In genomic region chr7:32892521-32893224, GRCh38 we compare ENCODE assay signal across 8 cellular contexts. TPM values are rescaled to one million over a fixed set of nuclear protein-coding genes. Genes with fewer than 3 reads are reported as not detected.
A peak's percentile ranks its signal among the peaks of the same experiment; 100 is the strongest.
DNase-seq lines count a peak whose midpoint lies in the region; ATAC-seq and TF ChIP-seq lines count a peak whose summit lies in the region.

No MANE protein-coding gene starts in this region.

- H3K27me3 ChIP-seq in OCI-LY1 (ENCODE audit: insufficient read depth, low read length): no peaks in the 10 kb centered on the region; the same call in 1 of the 2 replicates
- H3K27me3 ChIP-seq in esophagus squamous epithelium: no peaks in the 10 kb centered on the region

- H3K79me2 ChIP-seq in OCI-LY1 (ENCODE audit: insufficient read depth, low read length): peaks cover 31% of the 10 kb centered on the region

- peak; percentile 40 for ATAC-seq in HG03378 (IDR thresholded peaks at IDR 0.05; ENCODE audit: unreplicated experiment)
- no peak for ATAC-seq in GM18867 (IDR thresholded peaks at IDR 0.05; ENCODE audit: unreplicated experiment)

- H3K4me1 ChIP-seq in OCI-LY1 (ENCODE audit: insufficient read depth, low read length, severe bottlenecking) (peaks cover 34% of the 10 kb centered on the region), esophagus squamous epithelium (peaks cover 7 to 44% (median 18%) of the 10 kb centered on the region in 3 donors)

- H3K4me2 ChIP-seq in OCI-LY1 (ENCODE audit: low read length): peak overlapping the region; percentile 94

- H3K9me2 ChIP-seq in OCI-LY1 (ENCODE audit: low read depth, low read length): no peaks in the 10 kb centered on the region

- peak overlapping the region; percentile 90 for H3K27ac ChIP-seq in OCI-LY1 (ENCODE audit: low read depth, low read length, poor library complexity, severe bottlenecking)
- H3K27ac ChIP-seq in esophagus squamous epithelium: peak overlapping the region; percentile 97 to 100 (median 100)

- H2AFZ ChIP-seq in OCI-LY1 (ENCODE audit: low read length): peak overlapping the region; percentile 43

- WGBS in esophagus squamous epithelium, 2 donors: 0 to 5% methylated on average over 7 to 21 of the region's 22 CpGs

- intact Hi-C loops in esophagus squamous epithelium (cut with DNase I): no loop called here

- H4K20me1 ChIP-seq in OCI-LY1 (ENCODE audit: insufficient read depth, low read length): no peaks in the 10 kb centered on the region

- H3K9ac ChIP-seq in OCI-LY1 (ENCODE audit: low read length): peak overlapping the region; percentile 96

- H3K36me3 ChIP-seq in OCI-LY1 (ENCODE audit: insufficient read depth, low read length): no peaks in the 10 kb centered on the region
- no peaks in the 10 kb centered on the region for H3K36me3 ChIP-seq in esophagus squamous epithelium

- no peaks in the 10 kb centered on the region for H3F3A ChIP-seq in OCI-LY1 (ENCODE audit: insufficient read depth, low read length)

- no peak for TF ChIP-seq CTCF in GM12875 (IDR thresholded peaks at IDR 0.05; ENCODE audit: borderline replicate concordance, insufficient read depth, low read depth, low read length)
- TF ChIP-seq CTCF in OCI-LY1 (IDR thresholded peaks at IDR 0.05; ENCODE audit: low read length): no peak
- TF ChIP-seq CTCF in esophagus squamous epithelium (IDR thresholded peaks at IDR 0.05): no peak

- peak overlapping the region; percentile 92 for H3K4me3 ChIP-seq in GM12875 (ENCODE audit: low read depth, low read length)
- peak overlapping the region; percentile 83 for H3K4me3 ChIP-seq in OCI-LY1 (ENCODE audit: low read depth, low read length, poor library complexity, severe bottlenecking)
- H3K4me3 ChIP-seq in esophagus squamous epithelium: peak overlapping the region; percentile 36 to 98 (median 88)

- H3K9me3 ChIP-seq in OCI-LY1 (ENCODE audit: low read length) (no peaks in the 10 kb centered on the region), esophagus squamous epithelium (no peaks in the 10 kb centered on the region)

- peak; percentile 72 to 76 for DNase-seq in activated T-cell treated with anti-CD3 and anti-CD28 coated beads, Interleukin-2, amount 50 U/mL, for 48 hours
- DNase-seq in esophagus squamous epithelium (lab: John Stamatoyannopoulos, UW) (no peak), myocyte (ENCODE audit: low read depth) (peak; percentile 60)
- peak; percentile 57 for DNase-seq in stimulated activated naive CD4-positive, alpha-beta T cell treated with Interleukin-2 at 50 U/mL for 16 hours (lab: John Stamatoyannopoulos, UW)

- TF ChIP-seq POLR2A in esophagus squamous epithelium (IDR thresholded peaks at IDR 0.05): no peak

RNA-seq across cellular contexts. Expression of gene KBTBD2, which starts 1.1 kb away (rescaled TPM):
- total RNA-seq in esophagus squamous epithelium (10 to 100 TPM; 13.3 to 36.4 (median 23.8) TPM), myocyte (50.1 and 70.1 TPM in 2 replicates)
- 28.2 TPM for polyA plus RNA-seq in myocyte (2012)
